In genomic region chr5:143400541-143401252, GRCh38 we compare ENCODE assay signal across 8 cellular contexts. TPM values are rescaled to one million over a fixed set of nuclear protein-coding genes. Genes with fewer than 3 reads are reported as not detected.
A peak's percentile ranks its signal among the peaks of the same experiment; 100 is the strongest.
DNase-seq lines count a peak whose midpoint lies in the region; FAIRE-seq and TF ChIP-seq lines count a peak whose summit lies in the region.

No MANE protein-coding gene starts in this region.

- H3K9me3 ChIP-seq in osteoblast (ENCODE audit: low read depth, low read length), result no peaks in the 10 kb centered on the region

- H3K27me3 ChIP-seq in osteoblast (ENCODE audit: insufficient read depth, low read length), result no peaks in the 10 kb centered on the region

- H3K36me3 ChIP-seq in osteoblast (ENCODE audit: insufficient read depth, low read length), result peaks cover 12% of the 10 kb centered on the region

- peaks cover 27% of the 10 kb centered on the region for H4K20me1 ChIP-seq in osteoblast (ENCODE audit: insufficient read depth, low read length)

- H3K4me1 ChIP-seq in osteoblast (ENCODE audit: insufficient read depth, low read length), result peaks cover 12% of the 10 kb centered on the region

- peaks cover 78% of the 10 kb centered on the region for H3K79me2 ChIP-seq in osteoblast (ENCODE audit: insufficient read depth, low read length)

- no peak for FAIRE-seq in H54 (lab: Jason Lieb, UNC)

- H3K27ac ChIP-seq in coronary artery (peak overlapping the region; percentile 50 to 99), osteoblast (ENCODE audit: low read depth, low read length) (peak overlapping the region; percentile 89)

- no peak for TF ChIP-seq POLR2A in H54 (IDR thresholded peaks at IDR 0.05; ENCODE audit: low read depth, low read length)

- DNase-seq in DMS 273 treated with DMSO at 0.1 percent for 48 hours (lab: John Stamatoyannopoulos, UW) (peak; percentile 56), NCI-H345 (lab: John Stamatoyannopoulos, UW) (peak; percentile 35), coronary artery (ENCODE audit: low spot score) (no peak), osteoblast (ENCODE audit: insufficient read length, low spot score, missing footprints) (peak; percentile 86), NOMO-1 treated with dmso at 0.1 percent for 144 hours (lab: John Stamatoyannopoulos, UW; ENCODE audit: unreplicated experiment) (no peak), NCI-H2029 (lab: John Stamatoyannopoulos, UW) (no peak), H54 (ENCODE audit: insufficient read length, low spot score) (no peak)
- no peak for DNase-seq in stimulated activated CD4-positive, alpha-beta T cell treated with anti-CD3 and anti-CD28 coated beads, Interleukin-2, amount 100 ng/mL, for 24 hours

- no peak overlapping the region for H2AFZ ChIP-seq in osteoblast (ENCODE audit: low read length)

- H3K4me3 ChIP-seq in coronary artery (peak overlapping the region; percentile 92), osteoblast (ENCODE audit: insufficient read depth, low read length) (peak overlapping the region; percentile 80)

- TF ChIP-seq CTCF in coronary artery (IDR thresholded peaks at IDR 0.05) (no peak), osteoblast (IDR thresholded peaks at IDR 0.05; ENCODE audit: extremely low read depth, low read depth, low read length) (no peak)

- H3K4me2 ChIP-seq in osteoblast (ENCODE audit: insufficient read depth, low read length), result peak overlapping the region; percentile 82

RNA-seq across cellular contexts. Expression of gene NR3C1, which starts 2.8 kb away (rescaled TPM):
- total RNA-seq in osteoblast, result 113 and 119 TPM in 2 replicates

Comparison
In these comparisons a context has a peak if more than half of its experiments do, and no peak if none do; other contexts are left out.
1. DNase-seq: peak in DMS 273 treated with DMSO at 0.1 percent for 48 hours (single experiment), NCI-H345 (single experiment) and osteoblast (single experiment); none in coronary artery (single experiment), NOMO-1 treated with dmso at 0.1 percent for 144 hours (single experiment), NCI-H2029 (single experiment), stimulated activated CD4-positive, alpha-beta T cell treated with anti-CD3 and anti-CD28 coated beads, Interleukin-2, amount 100 ng/mL, for 24 hours (0 of 2) and H54 (single experiment).